ENCODE assay signal across 8 cellular contexts in genomic region chr20:4973330-4974097, GRCh38. TPM values are rescaled to one million over a fixed set of nuclear protein-coding genes. Genes with fewer than 3 reads are reported as not detected.
A peak's percentile ranks its signal among the peaks of the same experiment; 100 is the strongest.
DNase-seq lines count a peak whose midpoint lies in the region; ATAC-seq lines count a peak whose summit lies in the region.

No MANE protein-coding gene starts in this region.

- peak overlapping the region in 7 of 8 donors; percentile 2 to 80 (median 61) for H3K27ac Mint-ChIP-seq in CD8-positive, alpha-beta memory T cell
- peak overlapping the region; percentile 92 for H3K27ac Mint-ChIP-seq in activated CD4-positive, alpha-beta T cell treated with anti-CD3 and anti-CD28 coated beads, Interleukin-2, amount 10 ng/mL, durations not matched to agents 7 days and 5 days

- peaks cover 14 to 35% (median 21%) of the 10 kb centered on the region in 3 donors for H3K4me1 Mint-ChIP-seq in CD8-positive, alpha-beta memory T cell
- H3K4me1 Mint-ChIP-seq in activated CD4-positive, alpha-beta T cell treated with anti-CD3 and anti-CD28 coated beads, Interleukin-2, amount 10 ng/mL, durations not matched to agents 7 days and 5 days = peaks cover 26% of the 10 kb centered on the region

- H3K4me1 ChIP-seq in CD8-positive, alpha-beta memory T cell (ENCODE audit: insufficient read depth, low read length) = peaks cover 5% of the 10 kb centered on the region

- H3K36me3 ChIP-seq in CD8-positive, alpha-beta memory T cell (ENCODE audit: insufficient read depth, low read length) = peaks cover 5% of the 10 kb centered on the region

- H3K9me3 Mint-ChIP-seq in CD8-positive, alpha-beta memory T cell = no peaks in the 10 kb centered on the region
- H3K9me3 Mint-ChIP-seq in activated CD4-positive, alpha-beta T cell treated with anti-CD3 and anti-CD28 coated beads, Interleukin-2, amount 10 ng/mL, durations not matched to agents 7 days and 5 days = no peaks in the 10 kb centered on the region

- H3K27ac ChIP-seq in CD8-positive, alpha-beta memory T cell (ENCODE audit: low read depth, low read length) = no peak overlapping the region

- peak overlapping the region in 6 of 7 donors; percentile 1 to 65 (median 34) for H3K4me3 Mint-ChIP-seq in CD8-positive, alpha-beta memory T cell
- H3K4me3 Mint-ChIP-seq in activated CD4-positive, alpha-beta T cell treated with anti-CD3 and anti-CD28 coated beads, Interleukin-2, amount 10 ng/mL, durations not matched to agents 7 days and 5 days = peak overlapping the region; percentile 64

- H3K9me3 ChIP-seq in CD8-positive, alpha-beta memory T cell (ENCODE audit: low read length) = no peaks in the 10 kb centered on the region

- H3K4me3 ChIP-seq in CD8-positive, alpha-beta memory T cell (ENCODE audit: low read length) = no peak overlapping the region

- H3K27me3 ChIP-seq in CD8-positive, alpha-beta memory T cell (ENCODE audit: insufficient read depth, low read length, poor library complexity, severe bottlenecking) = no peaks in the 10 kb centered on the region

- CTCF ChIA-PET in CD8-positive, alpha-beta memory T cell (lab: Charles Lee) = no interaction called here
- CTCF ChIA-PET in activated CD4-positive, alpha-beta T cell treated with anti-CD3 and anti-CD28 coated beads, Interleukin-2, amount 10 ng/mL, durations not matched to agents 7 days and 5 days (lab: Charles Lee) = interaction anchor here (1.7 kb wide), 1 partner anchor 11 kb away, joined by 8 read pairs; no protein-coding TSS in a partner anchor

- H3K27me3 Mint-ChIP-seq in CD8-positive, alpha-beta memory T cell = no peaks in the 10 kb centered on the region
- H3K27me3 Mint-ChIP-seq in activated CD4-positive, alpha-beta T cell treated with anti-CD3 and anti-CD28 coated beads, Interleukin-2, amount 10 ng/mL, durations not matched to agents 7 days and 5 days = no peaks in the 10 kb centered on the region

- peak; percentile 87 for ATAC-seq in GM21367 (IDR thresholded peaks at IDR 0.05; ENCODE audit: unreplicated experiment)
- peak; percentile 72 for ATAC-seq in HG03575 (IDR thresholded peaks at IDR 0.05; ENCODE audit: extremely low read depth, insufficient number of reproducible peaks, low FRiP score, unreplicated experiment)

- peaks cover 0 to 24% (median 0%) of the 10 kb centered on the region in 3 donors for H3K36me3 Mint-ChIP-seq in CD8-positive, alpha-beta memory T cell
- peaks cover 3% of the 10 kb centered on the region for H3K36me3 Mint-ChIP-seq in activated CD4-positive, alpha-beta T cell treated with anti-CD3 and anti-CD28 coated beads, Interleukin-2, amount 10 ng/mL, durations not matched to agents 7 days and 5 days (ENCODE audit: low read depth)

- POLR2A ChIA-PET in CD8-positive, alpha-beta memory T cell (lab: Charles Lee) = interaction anchor here (0.6 kb wide), 1 partner anchor 43 kb away, joined by 4 read pairs; no protein-coding TSS in a partner anchor
- POLR2A ChIA-PET in activated CD4-positive, alpha-beta T cell treated with anti-CD3 and anti-CD28 coated beads, Interleukin-2, amount 10 ng/mL, durations not matched to agents 7 days and 5 days (lab: Charles Lee) = interaction anchor here (0.5 to 0.6 kb wide), 2 partner anchors 126 to 148 kb away, joined by 3 read pairs; no protein-coding TSS in a partner anchor

- DNase-seq in CD8-positive, alpha-beta memory T cell = peak in 1 of 5 donors; percentile 7
- peak; percentile 68 for DNase-seq in activated CD4-positive, alpha-beta T cell treated with anti-CD3 and anti-CD28 coated beads, Interleukin-2, amount 10 ng/mL, durations not matched to agents 7 days and 5 days
- DNase-seq in fibroblast of gingiva (ENCODE audit: low read depth) (peak; percentile 73), pons (ENCODE audit: low spot score) (peak; percentile 38), HPDE6-E6E7 (ENCODE audit: extremely low spot score) (no peak)
- DNase-seq in effector CD4-positive, alpha-beta T cell = no peak

RNA-seq across cellular contexts. Expression of gene SLC23A2, which starts 27.8 kb away (rescaled TPM):
- 10 to 100 TPM; 20.6 to 24.3 TPM for total RNA-seq in CD8-positive, alpha-beta memory T cell
- polyA plus RNA-seq in CD8-positive, alpha-beta memory T cell = 6.7 TPM
- total RNA-seq in activated CD4-positive, alpha-beta T cell treated with anti-CD3 and anti-CD28 coated beads, Interleukin-2, amount 10 ng/mL, durations not matched to agents 7 days and 5 days = 10 to 100 TPM; 18.1 to 20.6 TPM

Comparison
In these comparisons a context has a peak if more than half of its experiments do, and no peak if none do; other contexts are left out.
1. DNase-seq: peak in activated CD4-positive, alpha-beta T cell treated with anti-CD3 and anti-CD28 coated beads, Interleukin-2, amount 10 ng/mL, durations not matched to agents 7 days and 5 days (single experiment), fibroblast of gingiva (single experiment) and pons (single experiment); none in effector CD4-positive, alpha-beta T cell (single experiment) and HPDE6-E6E7 (single experiment).